Comparison of ENCODE assay signal across 8 cellular contexts in genomic region chrX:149631293-149632165, GRCh38. TPM values are rescaled to one million over a fixed set of nuclear protein-coding genes. Genes with fewer than 3 reads are reported as not detected.
A peak's percentile ranks its signal among the peaks of the same experiment; 100 is the strongest.
DNase-seq lines count a peak whose midpoint lies in the region; ATAC-seq and TF ChIP-seq lines count a peak whose summit lies in the region.

Gene TMEM185A (minus strand): TSS chrX:149631792. CDS start chrX:149631580, 212 bp downstream.

- no peaks in the 10 kb centered on the region for H3K9me3 ChIP-seq in CD4-positive, CD25-positive, alpha-beta regulatory T cell (ENCODE audit: control insufficient read depth in 2 of 2, low read length in 2 of 2)
- H3K9me3 ChIP-seq in muscle layer of colon (ENCODE audit: low read length) = no peaks in the 10 kb centered on the region

- peaks cover 16% of the 10 kb centered on the region for H3K27me3 Mint-ChIP-seq in CD4-positive, CD25-positive, alpha-beta regulatory T cell

- peaks cover 5 to 37% (median 27%) of the 10 kb centered on the region in 4 donors for H3K4me1 Mint-ChIP-seq in CD4-positive, CD25-positive, alpha-beta regulatory T cell

- ATAC-seq in CD4-positive, CD25-positive, alpha-beta regulatory T cell (ENCODE audit: low read depth in 2 of 2) = peak; percentile 81 to 86
- ATAC-seq in GM19438 (IDR thresholded peaks at IDR 0.05; ENCODE audit: low read depth, unreplicated experiment) (peak; percentile 91), HG03565 (IDR thresholded peaks at IDR 0.05; ENCODE audit: unreplicated experiment) (peak; percentile 88)

- no peaks in the 10 kb centered on the region for H3K36me3 ChIP-seq in CD4-positive, CD25-positive, alpha-beta regulatory T cell (ENCODE audit: control insufficient read depth, insufficient read depth, low read length)
- H3K36me3 ChIP-seq in muscle layer of colon (ENCODE audit: insufficient read depth, low read length) = no peaks in the 10 kb centered on the region

- peaks cover 13% of the 10 kb centered on the region for H3K4me1 ChIP-seq in CD4-positive, CD25-positive, alpha-beta regulatory T cell (ENCODE audit: control insufficient read depth, insufficient read depth, low read length, poor library complexity, severe bottlenecking)
- peaks cover 13% of the 10 kb centered on the region for H3K4me1 ChIP-seq in muscle layer of colon (ENCODE audit: insufficient read depth, low read length)

- H3K4me3 Mint-ChIP-seq in CD4-positive, CD25-positive, alpha-beta regulatory T cell = peak within 1 kb of the TSS; percentile 90 to 99 (median 94)

- H3K27ac Mint-ChIP-seq in CD4-positive, CD25-positive, alpha-beta regulatory T cell = peak within 1 kb of the TSS; percentile 85 to 97 (median 86)

- H3K27me3 ChIP-seq in CD4-positive, CD25-positive, alpha-beta regulatory T cell (ENCODE audit: control insufficient read depth, insufficient read depth, low read length) = no peaks in the 10 kb centered on the region
- H3K27me3 ChIP-seq in muscle layer of colon (ENCODE audit: control insufficient read depth in 1 of 2, insufficient read depth in 2 of 2, low read length in 2 of 2) = no peaks in the 10 kb centered on the region

- H3K36me3 Mint-ChIP-seq in CD4-positive, CD25-positive, alpha-beta regulatory T cell = no peaks in the 10 kb centered on the region

- no peak within 1 kb of the TSS for H3K27ac ChIP-seq in CD4-positive, CD25-positive, alpha-beta regulatory T cell (ENCODE audit: insufficient read depth, low read length, poor library complexity, severe bottlenecking)
- peak within 1 kb of the TSS; percentile 53 for H3K27ac ChIP-seq in muscle layer of colon (ENCODE audit: low read depth, low read length)

- H3K9me3 Mint-ChIP-seq in CD4-positive, CD25-positive, alpha-beta regulatory T cell = peaks cover 0 to 2% (median 0%) of the 10 kb centered on the region in 7 donors

- H3K9ac ChIP-seq in muscle layer of colon (ENCODE audit: low read length) = no peak within 1 kb of the TSS

- H3K4me3 ChIP-seq in CD4-positive, CD25-positive, alpha-beta regulatory T cell (ENCODE audit: low read depth, low read length) = peak within 1 kb of the TSS; percentile 73
- H3K4me3 ChIP-seq in epithelial cell of proximal tubule (ENCODE audit: low read depth, low read length) (peak within 1 kb of the TSS; percentile 67), muscle layer of colon (ENCODE audit: low read depth in 1 of 2, low read length in 2 of 2) (peak within 1 kb of the TSS; percentile 57 to 62)

- TF ChIP-seq CTCF in epithelial cell of proximal tubule (conservative IDR thresholded peaks at IDR 0.05; ENCODE audit: low read depth, low read length) = no peak

- peak; percentile 71 to 80 (median 73) for DNase-seq in CD4-positive, CD25-positive, alpha-beta regulatory T cell
- peak; percentile 27 for DNase-seq in NOMO-1 treated with DMSO at 0.1 percent for 48 hours (lab: John Stamatoyannopoulos, UW; ENCODE audit: unreplicated experiment)
- peak; percentile 83 for DNase-seq in activated CD8-positive, alpha-beta memory T cell treated with anti-CD3 and anti-CD28 coated beads, Interleukin-2, amount 50 U/mL, for 48 hours
- DNase-seq in epithelial cell of proximal tubule (ENCODE audit: low read depth) = no peak
- DNase-seq in stimulated activated CD8-positive, alpha-beta memory T cell treated with anti-CD3 and anti-CD28 coated beads, Interleukin-7, amount 100 ng/mL, for 1 hour (ENCODE audit: low read depth in 2 of 2) = peak; percentile 34 to 37

RNA-seq across cellular contexts. Expression of gene TMEM185A, which starts in this region (rescaled TPM):
- total RNA-seq in CD4-positive, CD25-positive, alpha-beta regulatory T cell = 19.5 TPM
- polyA plus RNA-seq in CD4-positive, CD25-positive, alpha-beta regulatory T cell = 10 to 100 TPM; 16.2 to 21.9 (median 19.9) TPM
- 11.0 and 15.6 TPM in 2 replicates for total RNA-seq in epithelial cell of proximal tubule
